In genomic region chr11:118691926-118692830, GRCh38 we compare ENCODE assay signal across 9 cellular contexts. TPM values are rescaled to one million over a fixed set of nuclear protein-coding genes. Genes with fewer than 3 reads are reported as not detected.
DNase-seq lines count a peak whose midpoint lies in the region; ATAC-seq and TF ChIP-seq lines count a peak whose summit lies in the region.
"Had no signal": no experiment of that assay in that cellular context is flagged by ENCODE, and none has a peak within 500 bp of the region (broad histone marks: within the 10 kb centered on the region; RNA-seq: fewer than 3 reads in every experiment).

No MANE protein-coding gene starts in this region.

- no peak overlapping the region for H3K56ac ChIP-seq in H9 (ENCODE audit: insufficient read length, low read depth, low read length)

- H3K23me2 ChIP-seq in H9 (ENCODE audit: insufficient read length, low read depth, low read length, poor library complexity, severe bottlenecking) = peaks cover 3% of the 10 kb centered on the region

- H2BK5ac ChIP-seq in H9 (ENCODE audit: insufficient read length, low read length) = no peak overlapping the region

- H2BK12ac ChIP-seq in H9 (ENCODE audit: insufficient read length, low read depth, low read length) = no peak overlapping the region

- H3K36me3 Mint-ChIP-seq in H9 (ENCODE audit: insufficient read depth in 1 of 3, low read depth in 3 of 3) = peaks cover 0 to 4% (median 0%) of the 10 kb centered on the region in 3 experiments; a peak in 2 of 7 replicates

- in situ Hi-C loops in gastrocnemius medialis (cut with MboI; ENCODE audit: low sequenced_read_pairs in 4 of 4) = loop anchor here (5.0 to 25.0 kb wide), 5 partner anchors 83 to 265 kb away; partner anchors contain the start of genes UPK2 (in 3 of the 4) and DDX6 (in 1 of the 4)

- H3K9me3 ChIP-seq in H9 (ENCODE audit: control insufficient read depth, low read depth, low read length) (no peaks in the 10 kb centered on the region), gastrocnemius medialis (no peaks in the 10 kb centered on the region)

- no peak overlapping the region for H3K23ac ChIP-seq in H9 (ENCODE audit: insufficient read length, low read depth, low read length)

- H2AK5ac ChIP-seq in H9 (ENCODE audit: insufficient read length, low read length) = no peak overlapping the region

- H3K4me1 Mint-ChIP-seq in H9 = peaks cover 41 to 43% of the 10 kb centered on the region in 2 experiments

- H3T11ph ChIP-seq in H9 (ENCODE audit: low read length) = no peak overlapping the region

- H3K18ac ChIP-seq in H9 (ENCODE audit: insufficient read length, low read depth, low read length) = peak overlapping the region; percentile 16

- no peak overlapping the region for H3K27ac ChIP-seq in H9 (ENCODE audit: insufficient read length, low read depth, low read length)
- H3K27ac ChIP-seq in gastrocnemius medialis = no peak overlapping the region

- DNase-seq in H9 (no peak), gastrocnemius medialis (no peak), NCI-H774 (lab: John Stamatoyannopoulos, UW) (no peak), erythroblast (lab: John Stamatoyannopoulos, UW) (no peak), NCI-H2227 (lab: John Stamatoyannopoulos, UW; ENCODE audit: unreplicated experiment) (no peak)
- peak; percentile 54 to 74 for DNase-seq in activated CD4-positive, alpha-beta T cell treated with anti-CD3 and anti-CD28 coated beads for 4 hours
- DNase-seq in effector CD4-positive, alpha-beta T cell = peak; percentile 55
- DNase-seq in stimulated activated CD4-positive, alpha-beta T cell treated with anti-CD3 and anti-CD28 coated beads, Interleukin-4, amount 100 ng/mL, for 1 hour = peak; percentile 56

- H3K4me2 ChIP-seq in H9 (ENCODE audit: insufficient read depth, insufficient read length, low read length) = no peak overlapping the region

- H3K36me3 ChIP-seq in gastrocnemius medialis = no peaks in the 10 kb centered on the region

- H3K4me1 ChIP-seq in H9 (ENCODE audit: insufficient read depth, low read length) (peaks cover 6% of the 10 kb centered on the region; the same call in 1 of the 2 replicates), gastrocnemius medialis (peaks cover 0 to 4% of the 10 kb centered on the region in 2 donors)

- H3K9ac ChIP-seq in H9 (ENCODE audit: extremely low read depth, insufficient read length, low read length) = no peak overlapping the region

- no peaks in the 10 kb centered on the region for H3K79me2 ChIP-seq in H9 (ENCODE audit: insufficient read depth, low read length)

- H2BK15ac ChIP-seq in H9 (ENCODE audit: low read depth, low read length) = no peak overlapping the region

- TF ChIP-seq POLR2A in gastrocnemius medialis (IDR thresholded peaks at IDR 0.05) (no peak), erythroblast (IDR thresholded peaks at IDR 0.05; ENCODE audit: low read length) (no peak)

- no peak overlapping the region for H3K4ac ChIP-seq in H9 (ENCODE audit: low read depth, low read length)

- H3K4me3 Mint-ChIP-seq in H9 = peak overlapping the region in 1 of 2 experiments; percentile 19; a peak in 1 of 5 replicates

- no peak overlapping the region for H4K5ac ChIP-seq in H9 (ENCODE audit: insufficient read length, low read depth, low read length)

- no peak overlapping the region for H4K8ac ChIP-seq in H9 (replicated peaks; ENCODE audit: insufficient read length, low read depth, low read length)

- H3K9me3 Mint-ChIP-seq in H9 = peaks cover 0 to 3% of the 10 kb centered on the region in 2 experiments; a peak in 1 of 5 replicates

- intact Hi-C loops in gastrocnemius medialis (cut with DNase I; ENCODE audit: low total_unique reads) = loop anchor here (2.0 kb wide), 1 partner anchor 99 kb away; the partner anchor contains the start of gene DDX6

- H3K27me3 ChIP-seq in H9 (ENCODE audit: insufficient read depth, low read length) (no peaks in the 10 kb centered on the region), gastrocnemius medialis (no peaks in the 10 kb centered on the region)

- H3K79me1 ChIP-seq in H9 (ENCODE audit: insufficient read depth, low read depth, low read length, poor library complexity, severe bottlenecking) = no peaks in the 10 kb centered on the region

- H4K91ac ChIP-seq in H9 (ENCODE audit: insufficient read length, low read depth, low read length) = no peak overlapping the region

- no peak overlapping the region for H2AFZ ChIP-seq in H9 (ENCODE audit: low read length)

- H2BK20ac ChIP-seq in H9 (ENCODE audit: low read depth, low read length, poor library complexity, severe bottlenecking) = no peak overlapping the region

- no peak overlapping the region for H3K4me3 ChIP-seq in gastrocnemius medialis

- no CpG with 5 or more reads among the region's 15 CpGs for WGBS in H9 (ENCODE audit: extremely low coverage, insufficient read length, low lambda C conversion rate)

- peak overlapping the region; percentile 59 to 83 (median 77); a peak in 5 of 7 replicates for H3K27ac Mint-ChIP-seq in H9

- no peak overlapping the region for H2BK120ac ChIP-seq in H9 (ENCODE audit: low read depth, low read length, poor library complexity, severe bottlenecking)

- TF ChIP-seq CTCF in H9 (conservative IDR thresholded peaks at IDR 0.05) (no peak), gastrocnemius medialis (IDR thresholded peaks at IDR 0.05 in 4 of 5, conservative IDR thresholded peaks at IDR 0.05 in 1 of 5) (no peak)

- H4K20me1 ChIP-seq in H9 (ENCODE audit: control insufficient read depth, insufficient read depth, insufficient read length) = no peaks in the 10 kb centered on the region

- H3K14ac ChIP-seq in H9 (ENCODE audit: insufficient read depth, low read length) = no peak overlapping the region

- ATAC-seq in gastrocnemius medialis = no peak

- H3K27me3 Mint-ChIP-seq in H9 (ENCODE audit: low read depth) = no peaks in the 10 kb centered on the region; the same call in 1 of the 2 replicates

RNA-seq across cellular contexts. Expression of gene TREH, which starts 12.7 kb away (rescaled TPM):
- total RNA-seq in H9 (2021) = not detected in 2 replicates
- not detected for total RNA-seq in gastrocnemius medialis
- total RNA-seq: mononuclear cell had no signal

Comparison
In these comparisons a context has a peak if more than half of its experiments do, and no peak if none do; other contexts are left out.
1. DNase-seq: peak in activated CD4-positive, alpha-beta T cell treated with anti-CD3 and anti-CD28 coated beads for 4 hours (2 of 2), effector CD4-positive, alpha-beta T cell (single experiment) and stimulated activated CD4-positive, alpha-beta T cell treated with anti-CD3 and anti-CD28 coated beads, Interleukin-4, amount 100 ng/mL, for 1 hour (single experiment); none in H9 (single experiment), gastrocnemius medialis (0 of 2), NCI-H774 (single experiment), erythroblast (0 of 2) and NCI-H2227 (single experiment).